Comparison of ENCODE assay signal across 14 cellular contexts in the genomic region with DNA sequence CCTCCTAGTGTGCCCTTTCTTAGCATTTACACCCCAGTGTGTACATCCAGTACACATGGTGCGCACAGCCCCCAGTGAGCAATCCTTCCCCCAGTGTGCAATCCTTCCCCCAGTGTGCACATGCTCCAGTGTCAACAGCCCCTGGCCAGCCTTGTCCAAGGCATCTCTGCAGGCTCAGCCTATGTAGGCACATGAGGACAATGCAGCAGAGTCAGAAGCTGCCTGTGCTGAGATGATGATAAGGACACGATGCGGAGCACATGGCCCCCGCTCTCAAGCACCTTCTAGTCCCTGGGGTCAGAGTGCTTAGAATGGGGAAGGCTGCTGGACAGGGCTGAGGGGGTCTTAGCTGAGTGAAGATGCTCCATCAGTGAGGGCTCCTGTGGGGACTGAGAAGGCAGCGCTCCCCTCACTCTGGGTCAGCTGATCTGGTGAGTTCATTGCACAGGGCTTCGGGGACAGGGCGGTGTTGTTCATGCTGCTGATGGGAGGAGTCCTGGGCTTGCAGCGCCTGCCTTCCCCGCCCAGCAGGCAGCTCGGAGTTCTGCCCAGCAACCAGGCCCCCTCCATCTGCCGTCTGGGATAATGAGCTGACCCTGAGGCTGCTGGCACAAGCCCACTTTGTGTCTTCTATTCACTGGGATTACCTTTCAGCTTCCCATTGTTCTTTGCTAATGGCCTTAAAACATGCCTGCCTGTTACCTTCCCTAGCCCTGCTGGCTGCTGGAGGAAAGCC.
DNase-seq lines count a peak whose midpoint lies in the region; ATAC-seq, FAIRE-seq and TF ChIP-seq lines count a peak whose summit lies in the region.
"Had no signal": no experiment of that assay in that cellular context is flagged by ENCODE, and none has a peak within 500 bp of the region (broad histone marks: within the 10 kb centered on the region; RNA-seq: fewer than 3 reads in every experiment).

No MANE protein-coding gene starts in this region.

- WGBS in endodermal cell (ENCODE audit: insufficient coverage in 1 of 2, insufficient read length in 1 of 2), 2 experiments, result 59 to 61% methylated on average over 7 to 11 of the region's 11 CpGs

- H3K27ac ChIP-seq in endodermal cell (ENCODE audit: low read depth, low read length), result peak overlapping the region; percentile 96

- H3K27ac Mint-ChIP-seq in endodermal cell, result peak overlapping the region; percentile 31
- H3K27ac Mint-ChIP-seq in nephron, result peak overlapping the region; percentile 7 to 23 (median 20)
- no peak overlapping the region for H3K27ac Mint-ChIP-seq in activated CD8-positive, alpha-beta memory T cell treated with anti-CD3 and anti-CD28 coated beads, Interleukin-2, amount 10 ng/mL, durations not matched to agents 7 days and 5 days
- H3K27ac Mint-ChIP-seq: activated T-helper 2 cell treated with anti-CD3 and anti-CD28 coated beads, Interferon-gamma antibody, Interleukin-2, Interleukin-4, amounts not matched to agents 10 μg/mL and 5 μg/mL and 100 μg/mL, durations not matched to agents 14 hours and 24 hours and 36 hours; B cell; mesothelial cell of epicardium had no signal

- H3K27me3 Mint-ChIP-seq in endodermal cell (ENCODE audit: insufficient read depth) (peaks cover 44% of the 10 kb centered on the region), nephron (ENCODE audit: low read depth) (peaks cover 8% of the 10 kb centered on the region)
- H3K27me3 Mint-ChIP-seq in activated CD8-positive, alpha-beta memory T cell treated with anti-CD3 and anti-CD28 coated beads, Interleukin-2, amount 10 ng/mL, durations not matched to agents 7 days and 5 days, result peaks cover 4% of the 10 kb centered on the region

- peak; percentile 74 for DNase-seq in DMS 273 treated with DMSO at 0.1 percent for 48 hours (lab: John Stamatoyannopoulos, UW)
- DNase-seq in NCI-H2196 (lab: John Stamatoyannopoulos, UW; ENCODE audit: unreplicated experiment), result peak; percentile 88
- DNase-seq in endodermal cell, result peak; percentile 88
- no peak for DNase-seq in activated CD8-positive, alpha-beta memory T cell treated with anti-CD3 and anti-CD28 coated beads, Interleukin-2, amount 10 ng/mL, durations not matched to agents 7 days and 5 days
- no peak for DNase-seq in GM12891 (ENCODE audit: insufficient read length, low spot score)
- no peak for DNase-seq in HT-29 (ENCODE audit: low spot score)
- DNase-seq: T-helper 1 cell had no signal

- CTCF ChIA-PET in activated CD8-positive, alpha-beta memory T cell treated with anti-CD3 and anti-CD28 coated beads, Interleukin-2, amount 10 ng/mL, durations not matched to agents 7 days and 5 days (lab: Charles Lee), result interaction anchor here (1.0 kb wide), 1 partner anchor 17 kb away, joined by 3 read pairs; no protein-coding TSS in a partner anchor

- H3K4me1 ChIP-seq in endodermal cell (ENCODE audit: control insufficient read depth, insufficient read depth, low read length), result peaks cover 23% of the 10 kb centered on the region

- H3K4me1 Mint-ChIP-seq in endodermal cell (peaks cover 30% of the 10 kb centered on the region), nephron (peaks cover 78% of the 10 kb centered on the region)
- H3K4me1 Mint-ChIP-seq in activated CD8-positive, alpha-beta memory T cell treated with anti-CD3 and anti-CD28 coated beads, Interleukin-2, amount 10 ng/mL, durations not matched to agents 7 days and 5 days, result peaks cover 6% of the 10 kb centered on the region
- H3K4me1 Mint-ChIP-seq: B cell had no signal

- no peak for FAIRE-seq in GM12891 (lab: Jason Lieb, UNC)
- FAIRE-seq: GM18507, K562 had no signal

- H3K4me3 Mint-ChIP-seq in endodermal cell (no peak overlapping the region), nephron (peak overlapping the region in 1 of 3 experiments; percentile 21)
- no peak overlapping the region for H3K4me3 Mint-ChIP-seq in activated CD8-positive, alpha-beta memory T cell treated with anti-CD3 and anti-CD28 coated beads, Interleukin-2, amount 10 ng/mL, durations not matched to agents 7 days and 5 days
- H3K4me3 Mint-ChIP-seq: B cell, mesothelial cell of epicardium had no signal

- peak; percentile 43 for TF ChIP-seq CTCF in endodermal cell (conservative IDR thresholded peaks at IDR 0.05)
- no peak for TF ChIP-seq CTCF in nephron (IDR thresholded peaks at IDR 0.05; ENCODE audit: unreplicated experiment in 3 of 3)

- H3K9ac ChIP-seq in endodermal cell (ENCODE audit: extremely low read depth, low read length, poor library complexity, severe bottlenecking), result no peak overlapping the region

- ATAC-seq in activated CD8-positive, alpha-beta memory T cell treated with anti-CD3 and anti-CD28 coated beads, Interleukin-2, amount 10 ng/mL, durations not matched to agents 7 days and 5 days, result no peak
- ATAC-seq in GM21619 (IDR thresholded peaks at IDR 0.05; ENCODE audit: unreplicated experiment), result no peak
- ATAC-seq: K562 had no signal

- H3K27me3 ChIP-seq in endodermal cell (ENCODE audit: control insufficient read depth, insufficient read depth, low read length, poor library complexity, severe bottlenecking), result peaks cover 5% of the 10 kb centered on the region

- no peaks in the 10 kb centered on the region for H3K36me3 Mint-ChIP-seq in endodermal cell (ENCODE audit: low read depth)
- no peaks in the 10 kb centered on the region for H3K36me3 Mint-ChIP-seq in nephron (ENCODE audit: low read depth)
- peaks cover 2% of the 10 kb centered on the region for H3K36me3 Mint-ChIP-seq in activated CD8-positive, alpha-beta memory T cell treated with anti-CD3 and anti-CD28 coated beads, Interleukin-2, amount 10 ng/mL, durations not matched to agents 7 days and 5 days
- H3K36me3 Mint-ChIP-seq: mesothelial cell of epicardium had no signal

- H3K36me3 ChIP-seq in endodermal cell (ENCODE audit: control insufficient read depth, insufficient read depth, low read length), result no peaks in the 10 kb centered on the region

- no peak for TF ChIP-seq POLR2A in GM12891 (IDR thresholded peaks at IDR 0.05; ENCODE audit: low read depth, low read length)

- no peaks in the 10 kb centered on the region for H3K9me3 ChIP-seq in endodermal cell (ENCODE audit: control insufficient read depth, low read length)

- peaks cover 5% of the 10 kb centered on the region for H3K9me3 Mint-ChIP-seq in endodermal cell
- H3K9me3 Mint-ChIP-seq in nephron, result peaks cover 3% of the 10 kb centered on the region
- peaks cover 4% of the 10 kb centered on the region for H3K9me3 Mint-ChIP-seq in activated CD8-positive, alpha-beta memory T cell treated with anti-CD3 and anti-CD28 coated beads, Interleukin-2, amount 10 ng/mL, durations not matched to agents 7 days and 5 days (ENCODE audit: low read depth)

- no peak overlapping the region for H3K4me3 ChIP-seq in endodermal cell (ENCODE audit: low read length)
- H3K4me3 ChIP-seq: K562 had no signal

TF ChIP-seq in GM12891, 5 proteins besides CTCF, POLR2A, EP300 and RAD21:
- TF ChIP-seq PAX5 (IDR thresholded peaks at IDR 0.05; ENCODE audit: insufficient read depth, low read length, severe bottlenecking), result no peak
- no peak for TF ChIP-seq SPI1 (IDR thresholded peaks at IDR 0.05; ENCODE audit: low read depth, low read length)
- TF ChIP-seq TAF1 (IDR thresholded peaks at IDR 0.05; ENCODE audit: low read depth, low read length), result no peak
- TF ChIP-seq POLR2AphosphoS5 (IDR thresholded peaks at IDR 0.05; ENCODE audit: low read depth, low read length), result no peak
- TF ChIP-seq POU2F2 (IDR thresholded peaks at IDR 0.05; ENCODE audit: low read depth, low read length), result no peak
TF ChIP-seq in GM12891: peak in this region for 0.

Comparison
In these comparisons a context has a peak if more than half of its experiments do, and no peak if none do; other contexts are left out.
1. DNase-seq: peak in DMS 273 treated with DMSO at 0.1 percent for 48 hours (single experiment), NCI-H2196 (single experiment) and endodermal cell (single experiment); none in activated CD8-positive, alpha-beta memory T cell treated with anti-CD3 and anti-CD28 coated beads, Interleukin-2, amount 10 ng/mL, durations not matched to agents 7 days and 5 days (single experiment), GM12891 (single experiment) and HT-29 (single experiment).